In the genomic region with DNA sequence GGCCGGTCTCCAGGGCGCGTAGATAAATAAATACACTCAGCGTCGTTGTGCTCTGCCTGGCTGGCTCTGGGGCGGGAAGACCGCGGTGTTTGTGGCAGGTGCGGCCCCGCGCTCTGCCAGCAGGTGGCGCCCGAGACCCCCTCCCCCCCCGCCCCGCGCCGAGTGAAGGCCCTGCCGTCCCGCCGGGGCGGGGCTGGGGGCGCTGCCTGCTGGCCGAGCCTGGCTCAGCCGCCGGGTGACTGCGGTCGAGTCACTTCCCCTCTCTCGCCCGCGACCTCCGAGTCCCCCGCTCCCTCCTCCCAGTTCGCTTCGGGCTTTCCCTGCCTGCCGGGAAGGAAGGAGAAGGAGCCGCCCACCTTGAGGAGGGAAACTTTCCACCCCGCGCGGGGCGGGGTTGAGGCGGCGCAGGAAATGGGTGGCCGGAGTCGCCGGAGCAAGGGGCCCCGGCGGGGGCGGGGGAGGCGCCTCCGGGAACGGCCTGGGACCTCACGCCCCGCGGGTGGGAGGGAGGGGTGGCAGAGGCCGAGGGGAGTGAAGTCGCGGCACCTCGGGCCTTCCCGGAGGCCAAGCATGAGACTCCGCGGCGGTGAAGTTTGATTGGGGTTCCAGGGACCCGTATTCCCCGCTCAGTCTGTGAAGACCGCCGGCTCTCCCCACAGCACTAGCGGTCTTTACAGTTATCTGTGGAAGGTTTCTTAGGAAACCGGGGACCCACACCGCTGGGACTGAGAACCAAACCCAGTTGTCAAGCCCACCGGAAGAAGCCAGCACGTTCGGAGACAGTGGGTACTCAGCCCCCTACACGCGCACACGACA, we compare ENCODE assay signal across 7 cellular contexts. TPM values are rescaled to one million over a fixed set of nuclear protein-coding genes. Genes with fewer than 3 reads are reported as not detected.
DNase-seq lines count a peak whose midpoint lies in the region; ATAC-seq, FAIRE-seq and TF ChIP-seq lines count a peak whose summit lies in the region.

No MANE protein-coding gene starts in this region.

- peak; percentile 96 for DNase-seq in GM12892 (ENCODE audit: insufficient read length)
- peak; percentile 93 for DNase-seq in NCI-H2227 (lab: John Stamatoyannopoulos, UW; ENCODE audit: unreplicated experiment)
- peak; percentile 72 to 88 for DNase-seq in activated CD4-positive, alpha-beta T cell treated with anti-CD3 and anti-CD28 coated beads for 24 hours (ENCODE audit: low read depth in 2 of 2)
- no peak for DNase-seq in chondrocyte (ENCODE audit: low spot score)
- DNase-seq in left colon = peak; percentile 88 to 92
- peak; percentile 59 to 93 (median 72) for DNase-seq in stimulated activated CD4-positive, alpha-beta T cell treated with anti-CD3 and anti-CD28 coated beads, Interleukin-1b, Interleukin-23, amount 100 ng/mL, for 24 hours (ENCODE audit: low read depth in 4 of 4, low spot score in 1 of 4)

- ATAC-seq in HG02852 (IDR thresholded peaks at IDR 0.05; ENCODE audit: unreplicated experiment) (peak; percentile 23), left colon (peak; percentile 39)

- FAIRE-seq in GM12892 (lab: Jason Lieb, UNC) = peak; percentile 91

- H3K4me1 Mint-ChIP-seq in chondrocyte (ENCODE audit: low read depth) = peaks cover 70% of the 10 kb centered on the region

- H3K9me3 Mint-ChIP-seq in chondrocyte (ENCODE audit: low read depth) = no peaks in the 10 kb centered on the region

- no peaks in the 10 kb centered on the region for H3K27me3 Mint-ChIP-seq in chondrocyte (ENCODE audit: low read depth)

- TF ChIP-seq POLR2A in GM12892 (IDR thresholded peaks at IDR 0.05; ENCODE audit: low read depth, low read length) = peak; percentile 37; the same call in 1 of the 2 replicates

- H3K4me3 Mint-ChIP-seq in chondrocyte (ENCODE audit: unreplicated experiment) = peak overlapping the region; percentile 74

- peaks cover 4% of the 10 kb centered on the region for H3K36me3 Mint-ChIP-seq in chondrocyte (ENCODE audit: low read depth)

- TF ChIP-seq CTCF in chondrocyte (IDR thresholded peaks at IDR 0.05) = peak; percentile 97

- peak overlapping the region; percentile 91 for H3K27ac Mint-ChIP-seq in chondrocyte (ENCODE audit: unreplicated experiment)

- intact Hi-C loops in left colon (cut with DNase I, micrococcal nuclease) = no loop called here

RNA-seq across cellular contexts. Expression of a gene that starts 1.5 kb away (rescaled TPM):
- 36.8 TPM for polyA plus RNA-seq in GM12892 (2012; ENCODE audit: missing spikeins)
- total RNA-seq in chondrocyte (28.1 to 82.0 TPM (median 81.3 TPM) in 3 replicates), left colon (10 to 100 TPM; 78.7 to 89.7 TPM)

RNA-seq across cellular contexts. Expression of a gene that starts 2.0 kb away (rescaled TPM):
- polyA plus RNA-seq in GM12892 (2012; ENCODE audit: missing spikeins) = 11.8 TPM
- total RNA-seq in chondrocyte = 84.8 to 91.9 TPM (median 86.8 TPM) in 3 replicates
- total RNA-seq in left colon = 10 to 100 TPM; 24.4 to 33.8 TPM

RNA-seq across cellular contexts. Expression of a gene that starts 4.1 kb away (rescaled TPM):
- 27.5 TPM for polyA plus RNA-seq in GM12892 (2012; ENCODE audit: missing spikeins)
- 26.4 to 32.1 TPM (median 28.1 TPM) in 3 replicates for total RNA-seq in chondrocyte
- 10 to 100 TPM; 15.4 to 18.5 TPM for total RNA-seq in left colon

RNA-seq across cellular contexts. Expression of a gene that starts 16.2 kb away (rescaled TPM):
- 3.7 TPM for polyA plus RNA-seq in GM12892 (2012; ENCODE audit: missing spikeins)
- total RNA-seq in chondrocyte (264 to 272 TPM (median 271 TPM) in 3 replicates), left colon (10 to 100 TPM; 24.9 to 42.9 TPM)

RNA-seq across cellular contexts. Expression of a gene that starts 21.2 kb away (rescaled TPM):
- not detected for polyA plus RNA-seq in GM12892 (2012; ENCODE audit: missing spikeins)
- total RNA-seq in chondrocyte = 0.22 to 0.44 TPM in 2 of 3 replicates, not detected in the other
- total RNA-seq in left colon = 1 to 10 TPM in 1 of 2 donors, under 1 TPM in 1; 0.40 to 1.3 TPM
